ENCODE assay signal across 9 cellular contexts in genomic region chr6:135212020-135212806, GRCh38. TPM values are rescaled to one million over a fixed set of nuclear protein-coding genes. Genes with fewer than 3 reads are reported as not detected.
DNase-seq lines count a peak whose midpoint lies in the region; ATAC-seq, FAIRE-seq and TF ChIP-seq lines count a peak whose summit lies in the region.
"Had no signal": no experiment of that assay in that cellular context is flagged by ENCODE, and none has a peak within 500 bp of the region (broad histone marks: within the 10 kb centered on the region; RNA-seq: fewer than 3 reads in every experiment).

No MANE protein-coding gene starts in this region.

- POLR2A ChIA-PET in activated CD4-positive, alpha-beta memory T cell treated with anti-CD3 and anti-CD28 coated beads, Interleukin-2, amount 10 ng/mL, durations not matched to agents 7 days and 5 days (lab: Charles Lee) = interaction anchor here (1.2 to 3.1 kb wide), 6 partner anchors 13 to 157 kb away, joined by 3 to 14 read pairs (median 6); partner anchors contain the start of genes HBS1L and MYB

- CTCF ChIA-PET in activated CD4-positive, alpha-beta memory T cell treated with anti-CD3 and anti-CD28 coated beads, Interleukin-2, amount 10 ng/mL, durations not matched to agents 7 days and 5 days (lab: Charles Lee) = interaction anchor here (0.7 to 1.6 kb wide), 4 partner anchors 16 to 212 kb away, joined by 3 to 6 read pairs (median 3); no protein-coding TSS in a partner anchor

- H3K4me3 Mint-ChIP-seq in activated CD4-positive, alpha-beta memory T cell treated with anti-CD3 and anti-CD28 coated beads, Interleukin-2, amount 10 ng/mL, durations not matched to agents 7 days and 5 days = peak overlapping the region; percentile 7

- no peaks in the 10 kb centered on the region for H3K9me3 Mint-ChIP-seq in activated CD4-positive, alpha-beta memory T cell treated with anti-CD3 and anti-CD28 coated beads, Interleukin-2, amount 10 ng/mL, durations not matched to agents 7 days and 5 days

- TF ChIP-seq CTCF in fibroblast of the aortic adventitia (IDR thresholded peaks at IDR 0.05; ENCODE audit: insufficient read depth, low read length) = no peak

- H3K27ac Mint-ChIP-seq in activated CD4-positive, alpha-beta memory T cell treated with anti-CD3 and anti-CD28 coated beads, Interleukin-2, amount 10 ng/mL, durations not matched to agents 7 days and 5 days = peak overlapping the region; percentile 77

- peak; percentile 19 for DNase-seq in AG08396 (ENCODE audit: low spot score)
- DNase-seq in H54 (ENCODE audit: insufficient read length, low spot score) = peak; percentile 2
- peak; percentile 41 for DNase-seq in activated CD4-positive, alpha-beta memory T cell treated with anti-CD3 and anti-CD28 coated beads, Interleukin-2, amount 10 ng/mL, durations not matched to agents 7 days and 5 days
- peak; percentile 21 for DNase-seq in fibroblast of the aortic adventitia (ENCODE audit: low read depth)
- DNase-seq in NCI-H2196 treated with DMSO at 0.1 percent for 48 hours (lab: John Stamatoyannopoulos, UW; ENCODE audit: unreplicated experiment) = no peak
- no peak for DNase-seq in NCI-H1048 (lab: John Stamatoyannopoulos, UW)
- no peak for DNase-seq in OCI-M2 (lab: John Stamatoyannopoulos, UW; ENCODE audit: unreplicated experiment)
- DNase-seq: NCI-H146 had no signal

- no peak for ATAC-seq in HG03520 (IDR thresholded peaks at IDR 0.05; ENCODE audit: unreplicated experiment)

- peaks cover 42% of the 10 kb centered on the region for H3K4me1 Mint-ChIP-seq in activated CD4-positive, alpha-beta memory T cell treated with anti-CD3 and anti-CD28 coated beads, Interleukin-2, amount 10 ng/mL, durations not matched to agents 7 days and 5 days

- no peaks in the 10 kb centered on the region for H3K27me3 Mint-ChIP-seq in activated CD4-positive, alpha-beta memory T cell treated with anti-CD3 and anti-CD28 coated beads, Interleukin-2, amount 10 ng/mL, durations not matched to agents 7 days and 5 days

- no peak for TF ChIP-seq POLR2A in H54 (IDR thresholded peaks at IDR 0.05; ENCODE audit: low read depth, low read length)

- H3K4me3 ChIP-seq in fibroblast of the aortic adventitia (ENCODE audit: low read depth, low read length) = no peak overlapping the region

- H3K36me3 Mint-ChIP-seq in activated CD4-positive, alpha-beta memory T cell treated with anti-CD3 and anti-CD28 coated beads, Interleukin-2, amount 10 ng/mL, durations not matched to agents 7 days and 5 days (ENCODE audit: low read depth) = peaks cover 48% of the 10 kb centered on the region

- FAIRE-seq in H54 (lab: Jason Lieb, UNC) = no peak

RNA-seq across cellular contexts. Expression of gene MYB, which starts 31.1 kb away (rescaled TPM):
- 10 to 100 TPM; 27.7 to 30.3 TPM for total RNA-seq in activated CD4-positive, alpha-beta memory T cell treated with anti-CD3 and anti-CD28 coated beads, Interleukin-2, amount 10 ng/mL, durations not matched to agents 7 days and 5 days
- 0.54 and 1.6 TPM in 2 replicates for total RNA-seq in fibroblast of the aortic adventitia (ENCODE audit: low replicate concordance)

Comparison
In these comparisons a context has a peak if more than half of its experiments do, and no peak if none do; other contexts are left out.
1. DNase-seq: peak in AG08396 (single experiment), H54 (single experiment), activated CD4-positive, alpha-beta memory T cell treated with anti-CD3 and anti-CD28 coated beads, Interleukin-2, amount 10 ng/mL, durations not matched to agents 7 days and 5 days (single experiment) and fibroblast of the aortic adventitia (single experiment); none in NCI-H2196 treated with DMSO at 0.1 percent for 48 hours (single experiment), NCI-H1048 (single experiment) and OCI-M2 (single experiment).
2. RNA of gene MYB, which starts 31.1 kb away (total RNA-seq): 27.7 to 30.3 TPM in activated CD4-positive, alpha-beta memory T cell treated with anti-CD3 and anti-CD28 coated beads, Interleukin-2, amount 10 ng/mL, durations not matched to agents 7 days and 5 days; 0.54 to 1.6 TPM in fibroblast of the aortic adventitia; every median in the first group is over 10 times any median in the second.